In the genomic region with DNA sequence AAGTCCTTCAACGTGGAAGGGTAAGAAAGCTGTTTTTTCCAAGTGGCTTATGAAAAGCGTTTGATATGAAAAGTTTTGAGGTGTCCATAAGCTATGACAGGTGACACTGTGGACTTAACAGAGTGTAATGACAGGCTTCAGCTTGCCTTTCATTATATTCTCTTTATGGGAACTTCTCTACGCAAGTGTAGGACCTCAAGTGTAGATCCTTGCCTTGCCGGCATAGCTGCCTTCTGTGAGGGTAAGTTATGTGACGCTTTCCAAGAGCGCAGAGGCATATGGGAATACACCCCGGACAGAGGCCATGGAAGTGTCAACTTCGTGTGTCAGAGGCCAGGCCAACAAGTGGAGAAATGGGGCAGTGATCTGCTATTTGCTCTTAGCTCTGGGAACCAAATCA, we compare ENCODE assay signal across 26 cellular contexts.
"Had no signal": no experiment of that assay in that cellular context is flagged by ENCODE, and none has a peak within 500 bp of the region (broad histone marks: within the 10 kb centered on the region; RNA-seq: fewer than 3 reads in every experiment).

No MANE protein-coding gene starts in this region.

- DNase-seq: hypothalamus; immature natural killer cell; kidney; left colon; left ventricle myocardium inferior; mesendoderm; naive B cell; natural killer cell; ovary; right lobe of liver; stimulated activated CD4-positive, alpha-beta T cell treated with anti-CD3 and anti-CD28 coated beads, Interleukin-1b, Interleukin-23, amount 100 ng/mL, for 48 hours; stimulated activated CD4-positive, alpha-beta T cell treated with anti-CD3 and anti-CD28 coated beads, Interleukin-2, amount 100 ng/mL, for 48 hours; stimulated activated CD4-positive, alpha-beta T cell treated with anti-CD3 and anti-CD28 coated beads, Interleukin-4, amount 100 ng/mL, for 4 hours; stimulated activated CD8-positive, alpha-beta memory T cell treated with anti-CD3 and anti-CD28 coated beads, Interleukin-4, amount 100 ng/mL, for 48 hours; stimulated activated naive CD4-positive, alpha-beta T cell; tibial artery; trophoblast cell; upper lobe of right lung had no signal

- H3K27me3 Mint-ChIP-seq: naive B cell; progenitor cell of endocrine pancreas; stimulated activated naive CD8-positive, alpha-beta T cell treated with anti-CD3 and anti-CD28 coated beads, Interleukin-15, Interleukin-2, amounts not matched to agents 100 ng/mL and 50 ng/mL, for 24 hours had no signal

- H3K4me3 Mint-ChIP-seq: immature natural killer cell; mesothelial cell of epicardium; naive B cell; natural killer cell; stimulated activated naive CD8-positive, alpha-beta T cell treated with anti-CD3 and anti-CD28 coated beads, Interleukin-15, Interleukin-2, amounts not matched to agents 100 ng/mL and 50 ng/mL, for 24 hours had no signal

- H3K9me3 ChIP-seq: left ventricle myocardium inferior, ovary, right atrium auricular region, right lobe of liver, suprapubic skin, thoracic aorta, tibial artery, upper lobe of right lung had no signal

- H3K27me3 ChIP-seq: ovary, right atrium auricular region, right lobe of liver, suprapubic skin, tibial artery, upper lobe of right lung had no signal

- H3K4me1 Mint-ChIP-seq: mesothelial cell of epicardium had no signal

- H3K27ac Mint-ChIP-seq: mesothelial cell of epicardium; natural killer cell; progenitor cell of endocrine pancreas; stimulated activated naive CD8-positive, alpha-beta T cell treated with anti-CD3 and anti-CD28 coated beads, Interleukin-15, Interleukin-2, amounts not matched to agents 100 ng/mL and 50 ng/mL, for 24 hours had no signal

- H3K27ac ChIP-seq: left ventricle myocardium inferior, ovary, right atrium auricular region, right lobe of liver, suprapubic skin, thoracic aorta, tibial artery, upper lobe of right lung had no signal

- H3K4me1 ChIP-seq: left ventricle myocardium inferior, right atrium auricular region, right lobe of liver, suprapubic skin, tibial artery had no signal

- ATAC-seq: left colon, natural killer cell, right lobe of liver, upper lobe of right lung had no signal

- H3K36me3 ChIP-seq: ovary had no signal

- H3K9me3 Mint-ChIP-seq: immature natural killer cell; natural killer cell; stimulated activated naive CD8-positive, alpha-beta T cell treated with anti-CD3 and anti-CD28 coated beads, Interleukin-15, Interleukin-2, amounts not matched to agents 100 ng/mL and 50 ng/mL, for 24 hours had no signal

- H3K4me3 ChIP-seq: left ventricle myocardium inferior, lung, ovary, right atrium auricular region, right lobe of liver, smooth muscle cell, suprapubic skin, thoracic aorta, tibial artery, upper lobe of right lung had no signal

- H3K4me2 ChIP-seq: smooth muscle cell had no signal
